ENCODE assay signal across 10 cellular contexts in genomic region chr3:15610083-15610482, GRCh38. TPM values are rescaled to one million over a fixed set of nuclear protein-coding genes. Genes with fewer than 3 reads are reported as not detected.
DNase-seq lines count a peak whose midpoint lies in the region; FAIRE-seq and TF ChIP-seq lines count a peak whose summit lies in the region.
"Had no signal": no experiment of that assay in that cellular context is flagged by ENCODE, and none has a peak within 500 bp of the region (broad histone marks: within the 10 kb centered on the region; RNA-seq: fewer than 3 reads in every experiment).

No MANE protein-coding gene starts in this region.

- H3K27ac Mint-ChIP-seq in MCF 10A (ENCODE audit: low read depth, unreplicated experiment) = peak overlapping the region; percentile 63

- no peaks in the 10 kb centered on the region for H3K27me3 Mint-ChIP-seq in MCF 10A (ENCODE audit: insufficient read depth, unreplicated experiment)

- intact Hi-C loops in MCF 10A (cut with micrococcal nuclease) = loop anchor here (5.0 kb wide), 1 partner anchor 187 kb away; the partner anchor contains the start of gene ANKRD28
- intact Hi-C loops in breast epithelium (cut with DNase I; ENCODE audit: low total_unique reads) = no loop called here

- no peaks in the 10 kb centered on the region for H3K4me1 ChIP-seq in breast epithelium

- H3K36me3 ChIP-seq in breast epithelium = no peaks in the 10 kb centered on the region
- H3K36me3 ChIP-seq: upper lobe of left lung had no signal

- H3K36me3 Mint-ChIP-seq in MCF 10A (ENCODE audit: insufficient read depth, unreplicated experiment) = peaks cover 5% of the 10 kb centered on the region

- no peaks in the 10 kb centered on the region for H3K9me3 ChIP-seq in breast epithelium
- H3K9me3 ChIP-seq: upper lobe of left lung had no signal

- no peak overlapping the region for H3K27ac ChIP-seq in breast epithelium
- no peak overlapping the region for H3K27ac ChIP-seq in RWPE1
- H3K27ac ChIP-seq: upper lobe of left lung had no signal

- H3K4me3 Mint-ChIP-seq in MCF 10A (ENCODE audit: unreplicated experiment) = peak overlapping the region; percentile 12

- CTCF ChIA-PET in MCF 10A (lab: Yijun Ruan, JAX) = interaction anchor here (0.7 to 1.5 kb wide), 4 partner anchors 9 to 368 kb away, joined by 3 to 4 read pairs (median 3); partner anchors contain the start of genes BTD and HACL1
- CTCF ChIA-PET in RWPE1 (lab: Yijun Ruan, JAX) = interaction anchor here (0.6 kb wide), 1 partner anchor 54 kb away, joined by 3 read pairs; no protein-coding TSS in a partner anchor

- peaks cover 13% of the 10 kb centered on the region for H3K4me1 Mint-ChIP-seq in MCF 10A (ENCODE audit: insufficient read depth, unreplicated experiment)

- no peak for TF ChIP-seq CTCF in MCF 10A (IDR thresholded peaks at IDR 0.05; ENCODE audit: unreplicated experiment)
- TF ChIP-seq CTCF in breast epithelium (IDR thresholded peaks at IDR 0.05) = no peak
- TF ChIP-seq CTCF in RWPE1 (conservative IDR thresholded peaks at IDR 0.05; ENCODE audit: low read depth) = no peak

- no TSS peak for BruUV-seq in MCF 10A (replicated peaks; lab: Mats Ljungman, UMichigan)

- no peaks in the 10 kb centered on the region for H3K9me3 Mint-ChIP-seq in MCF 10A (ENCODE audit: unreplicated experiment)

- H3K27me3 ChIP-seq in breast epithelium = no peaks in the 10 kb centered on the region
- H3K27me3 ChIP-seq: upper lobe of left lung had no signal

- H3K4me3 ChIP-seq in breast epithelium = no peak overlapping the region
- H3K4me3 ChIP-seq: upper lobe of left lung had no signal

- POLR2A ChIA-PET in MCF 10A (lab: Yijun Ruan, JAX) = interaction anchor here (0.6 to 2.8 kb wide), 10 partner anchors 9 to 654 kb away, joined by 3 to 22 read pairs (median 4); partner anchors contain the start of genes ANKRD28, BTD, DPH3 and HACL1
- POLR2A ChIA-PET in RWPE1 (lab: Yijun Ruan, JAX; ENCODE audit: low non-redundant PET) = no interaction called here

- DNase-seq in MCF 10A (ENCODE audit: unreplicated experiment) (peak; percentile 100), breast epithelium (ENCODE audit: low spot score in 2 of 2) (no peak), RWPE1 (ENCODE audit: low spot score) (peak; percentile 71), foreskin melanocyte (peak; percentile 35), urothelium cell line (ENCODE audit: low spot score) (peak; percentile 30), NCI-H1105 treated with DMSO at 0.1 percent for 48 hours (lab: John Stamatoyannopoulos, UW) (no peak), GM12892 (ENCODE audit: insufficient read length) (no peak), NAMALWA (ENCODE audit: low spot score) (no peak)
- DNase-seq: NCI-H1417 had no signal

- peak; percentile 69 for FAIRE-seq in urothelium cell line (lab: Jason Lieb, UNC)
- FAIRE-seq in GM12892 (lab: Jason Lieb, UNC) = no peak

- TF ChIP-seq POLR2A in breast epithelium (IDR thresholded peaks at IDR 0.05) (no peak), GM12892 (IDR thresholded peaks at IDR 0.05; ENCODE audit: low read depth, low read length) (no peak)

RNA-seq across cellular contexts. Expression of gene BTD, which starts 8.5 kb away (rescaled TPM):
- total RNA-seq in MCF 10A (2022) = 5.9 and 7.2 TPM in 2 replicates
- 10 to 100 TPM; 30.2 to 89.8 (median 35.1) TPM for total RNA-seq in breast epithelium
- 2.7 TPM for polyA plus RNA-seq in GM12892 (2012; ENCODE audit: missing spikeins)

RNA-seq across cellular contexts. Expression of gene HACL1, which starts 8.7 kb away (rescaled TPM):
- total RNA-seq in MCF 10A (2022) = 19.6 and 21.0 TPM in 2 replicates
- total RNA-seq in breast epithelium = 10 to 100 TPM; 27.7 to 40.3 (median 28.8) TPM
- 15.6 TPM for polyA plus RNA-seq in GM12892 (2012; ENCODE audit: missing spikeins)

Comparison
In these comparisons a context has a peak if more than half of its experiments do, and no peak if none do; other contexts are left out.
1. DNase-seq: peak in MCF 10A (single experiment), RWPE1 (single experiment), foreskin melanocyte (single experiment) and urothelium cell line (single experiment); none in breast epithelium (0 of 2), NCI-H1105 treated with DMSO at 0.1 percent for 48 hours (single experiment), GM12892 (single experiment) and NAMALWA (single experiment).